In the genomic region with DNA sequence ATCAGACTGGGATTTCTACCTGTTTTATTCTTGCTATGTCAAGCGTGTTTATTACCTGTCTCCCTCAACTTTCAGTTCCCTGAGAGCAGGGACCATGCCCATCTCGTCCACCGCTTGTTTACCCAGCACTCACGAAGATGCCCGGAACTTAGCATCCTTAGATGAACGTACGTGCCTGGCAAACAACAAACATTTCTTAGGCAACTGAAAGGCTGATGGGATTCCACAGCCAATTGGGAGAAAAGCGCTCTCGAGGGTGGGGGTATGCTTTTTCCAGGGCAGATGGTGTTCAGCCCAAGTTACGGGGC, we compare ENCODE assay signal across 8 cellular contexts. TPM values are rescaled to one million over a fixed set of nuclear protein-coding genes. Genes with fewer than 3 reads are reported as not detected.
DNase-seq lines count a peak whose midpoint lies in the region; ATAC-seq and TF ChIP-seq lines count a peak whose summit lies in the region.

No MANE protein-coding gene starts in this region.

- H3K27ac Mint-ChIP-seq in stimulated activated naive CD8-positive, alpha-beta T cell treated with anti-CD3 and anti-CD28 coated beads, Interleukin-15, Interleukin-2, amounts not matched to agents 100 ng/mL and 50 ng/mL, for 24 hours: peak overlapping the region; percentile 95

- H3K4me3 ChIP-seq in body of pancreas (peak overlapping the region; percentile 94 to 100), mesodermal cell (ENCODE audit: extremely low read depth, insufficient read depth, low read length, poor library complexity, severe bottlenecking) (peak overlapping the region; percentile 82), aorta (ENCODE audit: low read length in 2 of 2) (peak overlapping the region; percentile 76 to 92)

- no peaks in the 10 kb centered on the region for H3K9me3 Mint-ChIP-seq in stimulated activated naive CD8-positive, alpha-beta T cell treated with anti-CD3 and anti-CD28 coated beads, Interleukin-15, Interleukin-2, amounts not matched to agents 100 ng/mL and 50 ng/mL, for 24 hours

- H3K27me3 Mint-ChIP-seq in stimulated activated naive CD8-positive, alpha-beta T cell treated with anti-CD3 and anti-CD28 coated beads, Interleukin-15, Interleukin-2, amounts not matched to agents 100 ng/mL and 50 ng/mL, for 24 hours: no peaks in the 10 kb centered on the region

- ATAC-seq in stimulated activated naive CD8-positive, alpha-beta T cell treated with anti-CD3 and anti-CD28 coated beads, Interleukin-15, Interleukin-2, amounts not matched to agents 100 U/mL and 50 U/mL, for 24 hours: no peak
- ATAC-seq in body of pancreas (no peak), aorta (ENCODE audit: low FRiP score) (no peak), HG02678 (IDR thresholded peaks at IDR 0.05; ENCODE audit: unreplicated experiment) (no peak), GM19328 (IDR thresholded peaks at IDR 0.05; ENCODE audit: unreplicated experiment) (no peak)

- H3K9me3 ChIP-seq in body of pancreas: no peaks in the 10 kb centered on the region
- no peaks in the 10 kb centered on the region for H3K9me3 ChIP-seq in mesodermal cell (ENCODE audit: control insufficient read depth, low read length)
- H3K9me3 ChIP-seq in aorta (ENCODE audit: control insufficient read depth, low read length): no peaks in the 10 kb centered on the region

- TF ChIP-seq CTCF in body of pancreas (IDR thresholded peaks at IDR 0.05): no peak

- intact Hi-C loops in body of pancreas (cut with DNase I): no loop called here
- intact Hi-C loops in aorta (cut with DNase I): no loop called here

- DNase-seq in stimulated activated naive CD8-positive, alpha-beta T cell treated with anti-CD3 and anti-CD28 coated beads, Interleukin-15, Interleukin-2, amounts not matched to agents 100 U/mL and 50 U/mL, for 24 hours: no peak
- DNase-seq in body of pancreas (no peak), aorta (no peak), activated gamma-delta T cell treated with Interleukin-2 at 50 U/mL for 16 hours (no peak)

- no peak for TF ChIP-seq POLR2A in body of pancreas (IDR thresholded peaks at IDR 0.05)

- H3K4me1 ChIP-seq in body of pancreas (peaks cover 29% of the 10 kb centered on the region), mesodermal cell (ENCODE audit: control insufficient read depth, insufficient read depth, low read length, poor library complexity, severe bottlenecking) (peaks cover 13% of the 10 kb centered on the region), aorta (ENCODE audit: control insufficient read depth in 1 of 2, insufficient read depth in 2 of 2, low read length in 2 of 2) (no peaks in the 10 kb centered on the region)

- H3K4me1 Mint-ChIP-seq in stimulated activated naive CD8-positive, alpha-beta T cell treated with anti-CD3 and anti-CD28 coated beads, Interleukin-15, Interleukin-2, amounts not matched to agents 100 ng/mL and 50 ng/mL, for 24 hours (ENCODE audit: low read depth): peaks cover 47% of the 10 kb centered on the region

- H3K27me3 ChIP-seq in body of pancreas (no peaks in the 10 kb centered on the region), aorta (ENCODE audit: control insufficient read depth in 1 of 2, insufficient read depth in 2 of 2, low read length in 1 of 2) (no peaks in the 10 kb centered on the region)

- 5 to 11% methylated on average over 10 of the region's 10 CpGs for WGBS in body of pancreas, 2 donors
- WGBS in mesodermal cell (ENCODE audit: insufficient coverage in 2 of 2), 2 experiments: 20 to 21% methylated on average over 10 of the region's 10 CpGs
- WGBS in aorta, 2 donors: 5 to 8% methylated on average over 10 of the region's 10 CpGs

- H3K27ac ChIP-seq in body of pancreas (peak overlapping the region; percentile 49 to 90 (median 77)), mesodermal cell (ENCODE audit: low read depth, low read length, severe bottlenecking) (peak overlapping the region; percentile 2), aorta (ENCODE audit: low read depth in 1 of 2, low read length in 2 of 2) (peak overlapping the region in 1 of 2 donors; percentile 79)

- H3K36me3 Mint-ChIP-seq in stimulated activated naive CD8-positive, alpha-beta T cell treated with anti-CD3 and anti-CD28 coated beads, Interleukin-15, Interleukin-2, amounts not matched to agents 100 ng/mL and 50 ng/mL, for 24 hours (ENCODE audit: low read depth): peaks cover 29% of the 10 kb centered on the region

- H3K4me3 Mint-ChIP-seq in stimulated activated naive CD8-positive, alpha-beta T cell treated with anti-CD3 and anti-CD28 coated beads, Interleukin-15, Interleukin-2, amounts not matched to agents 100 ng/mL and 50 ng/mL, for 24 hours: peak overlapping the region; percentile 97

- H3K36me3 ChIP-seq in body of pancreas (replicated peaks in 1 of 2; ENCODE audit: insufficient read depth in 1 of 2, low read depth in 2 of 2) (peaks cover 0 to 7% of the 10 kb centered on the region in 2 donors), mesodermal cell (ENCODE audit: control insufficient read depth, insufficient read depth, low read length) (peaks cover 32% of the 10 kb centered on the region), aorta (ENCODE audit: control insufficient read depth in 1 of 2, insufficient read depth in 2 of 2, low read length in 1 of 2) (no peaks in the 10 kb centered on the region)

RNA-seq across cellular contexts. Expression of a gene that starts 0.4 kb away (rescaled TPM):
- total RNA-seq in body of pancreas: 10 to 100 TPM; 24.4 to 52.1 TPM
- polyA plus RNA-seq in mesodermal cell (2013, experiment 1 of 2): 32.9 TPM
- polyA plus RNA-seq in mesodermal cell (2013, experiment 2 of 2): 31.6 TPM
- total RNA-seq in aorta: 10 to 100 TPM; 49.1 to 51.6 TPM
- 10 to 100 TPM in 1 of 2 donors, 1 to 10 TPM in 1; 7.8 to 53.5 TPM for polyA plus RNA-seq in aorta

RNA-seq across cellular contexts. Expression of a gene that starts 4.9 kb away (rescaled TPM):
- total RNA-seq in body of pancreas: 10 to 100 TPM; 11.9 to 13.5 TPM
- 38.7 TPM for polyA plus RNA-seq in mesodermal cell (2013, experiment 1 of 2)
- 33.6 TPM for polyA plus RNA-seq in mesodermal cell (2013, experiment 2 of 2)
- total RNA-seq in aorta: 10 to 100 TPM; 15.8 to 25.8 TPM
- 10 to 100 TPM; 14.3 to 15.9 TPM for polyA plus RNA-seq in aorta

RNA-seq across cellular contexts. Expression of a gene that starts 16.6 kb away (rescaled TPM):
- total RNA-seq in body of pancreas (10 to 100 TPM; 22.3 to 37.2 TPM), aorta (10 to 100 TPM; 52.4 to 84.4 TPM)
- 27.6 TPM for polyA plus RNA-seq in mesodermal cell (2013, experiment 1 of 2)
- polyA plus RNA-seq in mesodermal cell (2013, experiment 2 of 2): 24.5 TPM
- polyA plus RNA-seq in aorta: 100 to 1,000 TPM in 1 of 2 donors, 10 to 100 TPM in 1; 48.5 to 182 TPM

RNA-seq across cellular contexts. Expression of a gene that starts 21.6 kb away (rescaled TPM):
- total RNA-seq in body of pancreas: not detected
- not detected for polyA plus RNA-seq in mesodermal cell (2013, experiment 1 of 2)
- polyA plus RNA-seq in mesodermal cell (2013, experiment 2 of 2): not detected
- 1 to 10 TPM in 1 of 2 donors, not detected in 1; 2.2 TPM for total RNA-seq in aorta
- not detected for polyA plus RNA-seq in aorta

RNA-seq across cellular contexts. Expression of a gene that starts 44.9 kb away (rescaled TPM):
- total RNA-seq in body of pancreas: not detected
- polyA plus RNA-seq in mesodermal cell (2013, experiment 1 of 2): not detected
- not detected for polyA plus RNA-seq in mesodermal cell (2013, experiment 2 of 2)
- total RNA-seq in aorta: not detected
- polyA plus RNA-seq in aorta: not detected
